23 cellular contexts compared by ENCODE assay signal in the genomic region with DNA sequence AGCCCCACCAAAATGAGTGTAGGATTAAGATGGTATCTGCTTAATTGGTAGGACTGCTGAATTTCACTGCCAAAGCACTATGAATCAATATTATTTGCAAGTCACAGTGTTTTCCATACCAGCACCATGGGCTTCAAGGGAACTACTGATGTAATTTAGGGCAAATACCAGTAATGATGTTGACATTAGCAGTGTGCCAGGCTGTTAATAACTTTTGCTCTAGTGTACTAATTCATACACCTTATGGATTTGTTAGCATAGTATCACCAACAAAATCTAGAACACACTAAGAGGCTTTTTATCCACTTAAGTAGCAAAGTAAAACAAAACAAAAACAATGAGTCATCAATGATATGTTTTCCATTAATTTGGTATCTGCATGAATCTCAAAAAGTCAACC.
"Had no signal": no experiment of that assay in that cellular context is flagged by ENCODE, and none has a peak within 500 bp of the region (broad histone marks: within the 10 kb centered on the region; RNA-seq: fewer than 3 reads in every experiment).

No MANE protein-coding gene starts in this region.

- H3K27ac Mint-ChIP-seq: activated CD4-positive, alpha-beta T cell treated with anti-CD3 and anti-CD28 coated beads, Interleukin-2, amount 10 ng/mL, durations not matched to agents 7 days and 5 days; activated CD8-positive, alpha-beta T cell treated with anti-CD3 and anti-CD28 coated beads, Interleukin-2, amount 10 ng/mL, durations not matched to agents 7 days and 5 days; activated naive CD4-positive, alpha-beta T cell treated with anti-CD3 and anti-CD28 coated beads, Interleukin-2, amount 10 ng/mL, durations not matched to agents 7 days and 5 days; naive thymus-derived CD8-positive, alpha-beta T cell; stimulated activated naive CD8-positive, alpha-beta T cell treated with anti-CD3 and anti-CD28 coated beads, Interleukin-15, amount 100 ng/mL, for 72 hours had no signal

- H3K9me3 Mint-ChIP-seq: activated CD4-positive, alpha-beta T cell treated with anti-CD3 and anti-CD28 coated beads, Interleukin-2, amount 10 ng/mL, durations not matched to agents 7 days and 5 days; activated T-cell treated with anti-CD3 and anti-CD28 coated beads, Interleukin-2, amount 50 U/mL, for 4 hours; stimulated activated naive CD8-positive, alpha-beta T cell treated with anti-CD3 and anti-CD28 coated beads, Interleukin-15, amount 100 ng/mL, for 72 hours had no signal

- ATAC-seq: activated CD4-positive, CD25-positive, alpha-beta regulatory T cell treated with anti-CD3 and anti-CD28 coated beads, Interleukin-2, amount 50 U/mL, for 24 hours; activated CD8-positive, alpha-beta T cell treated with anti-CD3 and anti-CD28 coated beads, Interleukin-2, amount 10 ng/mL, durations not matched to agents 7 days and 5 days; activated T-cell treated with anti-CD3 and anti-CD28 coated beads, Interleukin-2, amount 50 U/mL, for 4 hours; lower lobe of right lung; naive thymus-derived CD8-positive, alpha-beta T cell; psoas muscle; right lobe of liver; stimulated activated naive CD8-positive, alpha-beta T cell treated with anti-CD3 and anti-CD28 coated beads, Interleukin-15, amount 100 ng/mL, for 72 hours had no signal

- H3K4me1 Mint-ChIP-seq: activated CD4-positive, alpha-beta T cell treated with anti-CD3 and anti-CD28 coated beads, Interleukin-2, amount 10 ng/mL, durations not matched to agents 7 days and 5 days; activated naive CD4-positive, alpha-beta T cell treated with anti-CD3 and anti-CD28 coated beads, Interleukin-2, amount 10 ng/mL, durations not matched to agents 7 days and 5 days; central memory CD8-positive, alpha-beta T cell; naive thymus-derived CD8-positive, alpha-beta T cell; stimulated activated naive CD8-positive, alpha-beta T cell treated with anti-CD3 and anti-CD28 coated beads, Interleukin-15, amount 100 ng/mL, for 72 hours had no signal

- H3K27me3 Mint-ChIP-seq: activated CD4-positive, alpha-beta T cell treated with anti-CD3 and anti-CD28 coated beads, Interleukin-2, amount 10 ng/mL, durations not matched to agents 7 days and 5 days; activated naive CD4-positive, alpha-beta T cell treated with anti-CD3 and anti-CD28 coated beads, Interleukin-2, amount 10 ng/mL, durations not matched to agents 7 days and 5 days; central memory CD8-positive, alpha-beta T cell; naive thymus-derived CD8-positive, alpha-beta T cell; stimulated activated naive CD8-positive, alpha-beta T cell treated with anti-CD3 and anti-CD28 coated beads, Interleukin-15, amount 100 ng/mL, for 72 hours had no signal

- DNase-seq: activated CD4-positive, alpha-beta T cell treated with anti-CD3 and anti-CD28 coated beads, Interleukin-2, amount 10 ng/mL, durations not matched to agents 7 days and 5 days; activated CD8-positive, alpha-beta T cell treated with anti-CD3 and anti-CD28 coated beads, Interleukin-2, amount 10 ng/mL, durations not matched to agents 7 days and 5 days; activated effector memory CD4-positive, alpha-beta T cell treated with Interleukin-2 at 50 U/mL for 16 hours; activated naive CD4-positive, alpha-beta T cell treated with anti-CD3 and anti-CD28 coated beads, Interleukin-2, amount 10 ng/mL, durations not matched to agents 7 days and 5 days; activated T-cell treated with anti-CD3 and anti-CD28 coated beads, Interleukin-2, amount 50 U/mL, for 4 hours; aorta; colonic mucosa; erythroblast; foreskin melanocyte; glutamatergic neuron; hippocampal formation; lower lobe of right lung; naive thymus-derived CD8-positive, alpha-beta T cell; ovary; psoas muscle; right lobe of liver; small intestine; stimulated activated CD4-positive, alpha-beta T cell treated with anti-CD3 and anti-CD28 coated beads, Interleukin-15, amount 100 ng/mL, for 24 hours; stimulated activated CD4-positive, alpha-beta T cell treated with anti-CD3 and anti-CD28 coated beads, Interleukin-2, amount 100 ng/mL, for 48 hours; stimulated activated naive CD8-positive, alpha-beta T cell treated with anti-CD3 and anti-CD28 coated beads, Interleukin-15, amount 100 ng/mL, for 72 hours; trophoblast cell had no signal

- H3K4me3 Mint-ChIP-seq: activated CD4-positive, alpha-beta T cell treated with anti-CD3 and anti-CD28 coated beads, Interleukin-2, amount 10 ng/mL, durations not matched to agents 7 days and 5 days; activated CD8-positive, alpha-beta T cell treated with anti-CD3 and anti-CD28 coated beads, Interleukin-2, amount 10 ng/mL, durations not matched to agents 7 days and 5 days; activated naive CD4-positive, alpha-beta T cell treated with anti-CD3 and anti-CD28 coated beads, Interleukin-2, amount 10 ng/mL, durations not matched to agents 7 days and 5 days; activated T-cell treated with anti-CD3 and anti-CD28 coated beads, Interleukin-2, amount 50 U/mL, for 4 hours; central memory CD8-positive, alpha-beta T cell; naive thymus-derived CD8-positive, alpha-beta T cell; stimulated activated naive CD8-positive, alpha-beta T cell treated with anti-CD3 and anti-CD28 coated beads, Interleukin-15, amount 100 ng/mL, for 72 hours had no signal

- H3K36me3 Mint-ChIP-seq: activated naive CD4-positive, alpha-beta T cell treated with anti-CD3 and anti-CD28 coated beads, Interleukin-2, amount 10 ng/mL, durations not matched to agents 7 days and 5 days; naive thymus-derived CD8-positive, alpha-beta T cell had no signal
